In the genomic region with DNA sequence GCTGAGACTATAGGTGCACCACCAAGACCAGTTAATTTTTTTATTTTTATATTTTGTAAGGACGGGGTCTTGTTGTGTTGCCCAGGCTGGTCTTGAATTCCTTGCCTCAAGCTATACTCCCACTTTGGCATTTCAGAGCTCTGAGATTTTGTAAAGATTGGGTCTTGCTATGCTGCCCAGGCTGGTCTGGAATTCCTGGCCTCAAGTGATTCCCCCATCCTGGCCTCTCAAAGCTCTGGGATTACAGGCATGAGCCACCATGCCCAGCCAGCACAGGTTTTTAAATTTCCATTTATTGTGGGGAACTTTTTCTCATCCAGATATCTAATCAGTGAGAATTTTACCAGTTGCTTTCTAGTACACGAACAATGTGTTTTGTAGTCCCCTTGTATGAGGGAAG, we compare ENCODE assay signal across 13 cellular contexts.
DNase-seq lines count a peak whose midpoint lies in the region; ATAC-seq and TF ChIP-seq lines count a peak whose summit lies in the region.
"Had no signal": no experiment of that assay in that cellular context is flagged by ENCODE, and none has a peak within 500 bp of the region (broad histone marks: within the 10 kb centered on the region; RNA-seq: fewer than 3 reads in every experiment).

No MANE protein-coding gene starts in this region.

- H3K27me3 ChIP-seq in mucosa of rectum (ENCODE audit: control insufficient read depth in 2 of 2, insufficient read depth in 2 of 2, low read length in 2 of 2) (no peaks in the 10 kb centered on the region), thyroid gland (no peaks in the 10 kb centered on the region)
- H3K27me3 ChIP-seq: SJSA1 had no signal

- WGBS in thyroid gland, 2 donors: 95% methylated on average over 2 of the region's 2 CpGs

- H3K4me1 ChIP-seq in mucosa of rectum (ENCODE audit: control insufficient read depth in 2 of 2, insufficient read depth in 2 of 2, low read length in 2 of 2): peaks cover 8 to 20% of the 10 kb centered on the region in 2 donors
- H3K4me1 ChIP-seq in thyroid gland: peaks cover 20 to 26% of the 10 kb centered on the region in 2 donors
- H3K4me1 ChIP-seq: SJSA1 had no signal

- intact Hi-C loops in thyroid gland (cut with DNase I): no loop called here

- DNase-seq in SK-N-MC (ENCODE audit: low read depth, low spot score) (no peak), thyroid gland (no peak), epidermal melanocyte (ENCODE audit: insufficient read length, low spot score) (no peak)
- DNase-seq: CD4-positive, alpha-beta memory T cell; GF-D8; Kasumi-1; NCI-H1930 had no signal

- H3K27ac ChIP-seq in SK-N-MC (peak overlapping the region; percentile 23; the same call in 1 of the 2 replicates), mucosa of rectum (ENCODE audit: low read depth in 2 of 2, low read length in 2 of 2) (peak overlapping the region; percentile 40 to 50), thyroid gland (peak overlapping the region; percentile 5 to 66 (median 48))
- H3K27ac ChIP-seq: RWPE1, SJSA1 had no signal

- ATAC-seq in GM21528 (IDR thresholded peaks at IDR 0.05; ENCODE audit: low FRiP score, unreplicated experiment): peak; percentile 3
- no peak for ATAC-seq in HG02798 (IDR thresholded peaks at IDR 0.05; ENCODE audit: poor library complexity, unreplicated experiment)
- ATAC-seq in HG02885 (IDR thresholded peaks at IDR 0.05; ENCODE audit: poor library complexity, unreplicated experiment): no peak

- H3K9ac ChIP-seq in SK-N-MC (ENCODE audit: insufficient read length): no peak overlapping the region
- H3K9ac ChIP-seq in mucosa of rectum (ENCODE audit: low read depth in 1 of 2, low read length in 2 of 2): peak overlapping the region in 1 of 2 donors; percentile 34

- TF ChIP-seq CTCF in thyroid gland (IDR thresholded peaks at IDR 0.05): no peak

- H3K36me3 ChIP-seq in SK-N-MC (ENCODE audit: insufficient read depth, low read length): no peaks in the 10 kb centered on the region
- no peaks in the 10 kb centered on the region for H3K36me3 ChIP-seq in mucosa of rectum (ENCODE audit: control insufficient read depth in 2 of 2, insufficient read depth in 2 of 2, low read length in 2 of 2)
- H3K36me3 ChIP-seq in thyroid gland: no peaks in the 10 kb centered on the region
- H3K36me3 ChIP-seq: SJSA1 had no signal

- no peak for TF ChIP-seq POLR2A in thyroid gland (IDR thresholded peaks at IDR 0.05)

- H3K9me3 ChIP-seq in SK-N-MC (ENCODE audit: low read depth, low read length) (no peaks in the 10 kb centered on the region), mucosa of rectum (ENCODE audit: control insufficient read depth in 2 of 2, low read length in 2 of 2) (no peaks in the 10 kb centered on the region), thyroid gland (no peaks in the 10 kb centered on the region)
- H3K9me3 ChIP-seq: SJSA1 had no signal

- H3K4me3 ChIP-seq in SK-N-MC (no peak overlapping the region), mucosa of rectum (ENCODE audit: low read length in 2 of 2) (peak overlapping the region in 1 of 2 donors; percentile 29), thyroid gland (replicated peaks in 1 of 3) (no peak overlapping the region)
- H3K4me3 ChIP-seq: SJSA1 had no signal
